Comparison of ENCODE assay signal across 14 cellular contexts in genomic region chr3:25453521-25454410, GRCh38. TPM values are rescaled to one million over a fixed set of nuclear protein-coding genes. Genes with fewer than 3 reads are reported as not detected.
DNase-seq lines count a peak whose midpoint lies in the region; ATAC-seq and TF ChIP-seq lines count a peak whose summit lies in the region.
"Had no signal": no experiment of that assay in that cellular context is flagged by ENCODE, and none has a peak within 500 bp of the region (broad histone marks: within the 10 kb centered on the region; RNA-seq: fewer than 3 reads in every experiment).

No MANE protein-coding gene starts in this region.

- H3K9me3 Mint-ChIP-seq in Caco-2 (ENCODE audit: unreplicated experiment) = no peaks in the 10 kb centered on the region

- H3K9ac ChIP-seq in SK-N-MC (ENCODE audit: insufficient read length) = no peak overlapping the region

- CTCF ChIA-PET in Caco-2 (lab: Charles Lee) = interaction anchor here (0.6 to 1.3 kb wide), 5 partner anchors 11 to 448 kb away, joined by 3 to 4 read pairs (median 3); partner anchors contain the start of gene RARB

- peaks cover 28% of the 10 kb centered on the region for H3K4me1 ChIP-seq in Caco-2
- H3K4me1 ChIP-seq: Peyer's patch had no signal

- peak overlapping the region; percentile 69 for H3K4me3 Mint-ChIP-seq in Caco-2 (ENCODE audit: unreplicated experiment)

- peak overlapping the region; percentile 81 for H3K27ac ChIP-seq in SK-N-MC
- H3K27ac ChIP-seq: Peyer's patch had no signal

- intact Hi-C loops in Caco-2 (cut with micrococcal nuclease; ENCODE audit: unreplicated experiment) = loop anchor here (1.0 to 10.0 kb wide), 3 partner anchors 23 to 489 kb away; no protein-coding TSS in a partner anchor
- intact Hi-C loops in sciatic nerve (cut with DNase I) = no loop called here

- H3K9me3 ChIP-seq in Caco-2 (no peaks in the 10 kb centered on the region), SK-N-MC (ENCODE audit: low read depth, low read length) (no peaks in the 10 kb centered on the region)
- H3K9me3 ChIP-seq: Peyer's patch had no signal

- peak overlapping the region; percentile 94 for H3K27ac Mint-ChIP-seq in Caco-2 (ENCODE audit: unreplicated experiment)

- DNase-seq in Caco-2 (no peak), SK-N-MC (ENCODE audit: low read depth, low spot score) (peak; percentile 84), fibroblast of the aortic adventitia (ENCODE audit: low read depth) (peak; percentile 90), sciatic nerve (ENCODE audit: low spot score) (no peak), glomerular visceral epithelial cell (ENCODE audit: extremely low spot score) (no peak)
- DNase-seq in activated CD4-positive, alpha-beta T cell treated with anti-CD3 and anti-CD28 coated beads for 4 hours = no peak
- DNase-seq: activated CD4-positive, alpha-beta T cell treated with anti-CD3 and anti-CD28 coated beads for 1 hour; activated gamma-delta T cell; DMS53; NCI-H2081; Peyer's patch; stimulated activated CD4-positive, alpha-beta T cell treated with anti-CD3 and anti-CD28 coated beads, Interleukin-15, amount 100 ng/mL, for 24 hours had no signal

- peak; percentile 8 for ATAC-seq in sciatic nerve
- no peak for ATAC-seq in HG02610 (IDR thresholded peaks at IDR 0.05; ENCODE audit: unreplicated experiment)
- no peak for ATAC-seq in HG02623 (IDR thresholded peaks at IDR 0.05; ENCODE audit: unreplicated experiment)

- H3K4me1 Mint-ChIP-seq in Caco-2 (ENCODE audit: low read depth, unreplicated experiment) = peaks cover 44% of the 10 kb centered on the region

- peaks cover 6% of the 10 kb centered on the region for H3K36me3 Mint-ChIP-seq in Caco-2 (ENCODE audit: insufficient read depth, unreplicated experiment)

- H3K27me3 ChIP-seq in Caco-2 (replicated peaks; ENCODE audit: control insufficient read depth, insufficient read depth, low read length) = no peaks in the 10 kb centered on the region
- H3K27me3 ChIP-seq: Peyer's patch had no signal

- no peaks in the 10 kb centered on the region for H3K27me3 Mint-ChIP-seq in Caco-2 (ENCODE audit: insufficient read depth, unreplicated experiment)

- H3K4me3 ChIP-seq in Caco-2 (ENCODE audit: low read depth, low read length) (no peak overlapping the region), SK-N-MC (peak overlapping the region; percentile 71), fibroblast of the aortic adventitia (ENCODE audit: low read depth, low read length) (peak overlapping the region; percentile 36)
- H3K4me3 ChIP-seq: Peyer's patch had no signal

- POLR2A ChIA-PET in Caco-2 (lab: Charles Lee) = interaction anchor here (1.0 to 1.7 kb wide), 2 partner anchors 23 to 26 kb away, joined by 4 to 6 read pairs; partner anchors contain the start of gene RARB

- TF ChIP-seq CTCF in Caco-2 (IDR thresholded peaks at IDR 0.05; ENCODE audit: insufficient read depth in 1 of 2, low read depth in 1 of 2, low read length in 1 of 2, severe bottlenecking in 1 of 2, unreplicated experiment in 1 of 2) = no peak
- no peak for TF ChIP-seq CTCF in fibroblast of the aortic adventitia (IDR thresholded peaks at IDR 0.05; ENCODE audit: insufficient read depth, low read length)

- no TSS peak for BruUV-seq in Caco-2 (replicated peaks; lab: Mats Ljungman, UMichigan)

- H3K36me3 ChIP-seq in Caco-2 (ENCODE audit: control insufficient read depth, insufficient read depth, low read length) (no peaks in the 10 kb centered on the region), SK-N-MC (ENCODE audit: insufficient read depth, low read length) (no peaks in the 10 kb centered on the region)
- H3K36me3 ChIP-seq: Peyer's patch had no signal

RNA-seq across cellular contexts. Expression of gene RARB, which starts 25.7 kb away (rescaled TPM):
- total RNA-seq in Caco-2 (2022) (2.5 and 3.8 TPM in 2 replicates), fibroblast of the aortic adventitia (ENCODE audit: low replicate concordance) (3.1 and 4.2 TPM in 2 replicates), sciatic nerve (15.2 TPM)

Comparison
In these comparisons a context has a peak if more than half of its experiments do, and no peak if none do; other contexts are left out.
1. DNase-seq: peak in SK-N-MC (single experiment) and fibroblast of the aortic adventitia (single experiment); none in Caco-2 (0 of 2), sciatic nerve (single experiment), glomerular visceral epithelial cell (single experiment) and activated CD4-positive, alpha-beta T cell treated with anti-CD3 and anti-CD28 coated beads for 4 hours (0 of 2).